Comparison of ENCODE assay signal across 8 cellular contexts in the genomic region with DNA sequence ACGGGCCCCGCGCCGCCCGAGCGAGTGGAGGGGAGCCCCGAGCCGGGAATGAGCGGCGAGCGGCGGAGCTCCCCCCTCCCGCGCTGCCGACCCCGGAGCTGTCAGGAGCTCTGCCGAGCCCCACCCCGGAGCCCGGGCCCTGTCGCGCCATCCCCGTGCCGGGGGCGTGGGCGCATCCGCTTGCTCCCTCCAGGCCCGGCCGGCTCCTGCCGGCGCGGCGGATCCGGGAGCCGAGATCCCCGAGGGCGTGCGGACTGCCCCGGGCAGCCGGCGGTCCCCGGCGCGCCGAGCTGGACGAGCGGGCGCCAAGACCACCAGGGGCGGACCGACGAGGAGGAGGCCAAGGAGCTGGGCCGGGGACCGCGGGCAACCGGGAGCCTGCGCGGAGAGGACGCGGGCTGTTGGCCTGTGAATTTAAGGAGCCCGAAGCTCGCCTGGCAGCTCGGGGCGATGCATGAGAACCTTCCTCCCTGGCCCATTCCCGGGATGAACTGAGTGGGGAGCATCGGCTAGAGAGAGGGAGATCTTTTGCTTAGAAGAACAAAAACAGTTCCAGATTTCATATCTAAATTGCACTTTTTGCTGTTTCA. TPM values are rescaled to one million over a fixed set of nuclear protein-coding genes. Genes with fewer than 3 reads are reported as not detected.
DNase-seq lines count a peak whose midpoint lies in the region; ATAC-seq and TF ChIP-seq lines count a peak whose summit lies in the region.

No MANE protein-coding gene starts in this region.

- DNase-seq in activated T-cell treated with anti-CD3 and anti-CD28 coated beads, Interleukin-2, amount 50 U/mL, for 1 hour, result peak; percentile 22
- DNase-seq in activated T-cell treated with anti-CD3 and anti-CD28 coated beads, Interleukin-2, amount 50 U/mL, for 48 hours, result no peak
- no peak for DNase-seq in activated naive CD8-positive, alpha-beta T cell treated with anti-CD3 and anti-CD28 coated beads for 36 hours
- DNase-seq in iPS DF 6.9 (ENCODE audit: low read depth, low spot score) (no peak), spleen (peak; percentile 73), cortex of kidney (lab: John Stamatoyannopoulos, UW) (no peak)
- DNase-seq in NK-92 treated with Interleukin-12 subunit alpha and Interleukin-12 subunit beta, amount 100 ng/mL, for 24 hours (lab: John Stamatoyannopoulos, UW), result no peak

- H3K4me3 Mint-ChIP-seq in activated naive CD8-positive, alpha-beta T cell treated with anti-CD3 and anti-CD28 coated beads for 36 hours, result peak overlapping the region; percentile 68

- no peaks in the 10 kb centered on the region for H3K36me3 Mint-ChIP-seq in activated naive CD8-positive, alpha-beta T cell treated with anti-CD3 and anti-CD28 coated beads for 36 hours

- no peak overlapping the region for H3K27ac Mint-ChIP-seq in activated naive CD8-positive, alpha-beta T cell treated with anti-CD3 and anti-CD28 coated beads for 36 hours

- H3K36me3 ChIP-seq in iPS DF 6.9 (ENCODE audit: control insufficient read depth, insufficient read depth, low read length), result no peaks in the 10 kb centered on the region
- H3K36me3 ChIP-seq in spleen, result no peaks in the 10 kb centered on the region

- no peak for TF ChIP-seq CTCF in spleen (IDR thresholded peaks at IDR 0.05 in 8 of 11, conservative IDR thresholded peaks at IDR 0.05 in 3 of 11)

- no CpG with 5 or more reads among the region's 64 CpGs for WGBS in iPS DF 6.9 (ENCODE audit: insufficient coverage, insufficient read length)
- 1 to 7% (median 2%) methylated on average over 14 to 64 of the region's 64 CpGs for WGBS in spleen, 5 donors

- no peak overlapping the region for H3K27ac ChIP-seq in iPS DF 6.9 (ENCODE audit: low read length)
- peak overlapping the region in 6 of 8 donors; percentile 18 to 65 (median 52) for H3K27ac ChIP-seq in spleen

- peak; percentile 9 for ATAC-seq in HG03025 (IDR thresholded peaks at IDR 0.05; ENCODE audit: low FRiP score, unreplicated experiment)

- H3K4me1 Mint-ChIP-seq in activated naive CD8-positive, alpha-beta T cell treated with anti-CD3 and anti-CD28 coated beads for 36 hours, result peaks cover 30% of the 10 kb centered on the region

- no peak for TF ChIP-seq POLR2A in spleen (IDR thresholded peaks at IDR 0.05)

- intact Hi-C loops in spleen (cut with DNase I; ENCODE audit: low total_unique reads), result no loop called here

- H3K4me1 ChIP-seq in iPS DF 6.9 (ENCODE audit: control insufficient read depth, insufficient read depth, low read length) (peaks cover 2% of the 10 kb centered on the region; the same call in 1 of the 2 replicates), spleen (peaks cover 9 to 50% (median 33%) of the 10 kb centered on the region in 6 donors)

- peak overlapping the region; percentile 39; the same call in 1 of the 2 replicates for H3K4me3 ChIP-seq in iPS DF 6.9 (ENCODE audit: low read length)
- H3K4me3 ChIP-seq in spleen, result peak overlapping the region; percentile 22 to 70 (median 42)

- H3K27me3 ChIP-seq in iPS DF 6.9 (ENCODE audit: control insufficient read depth, insufficient read depth, low read length) (peaks cover 56% of the 10 kb centered on the region), spleen (replicated peaks in 1 of 7) (peaks cover 3 to 100% (median 81%) of the 10 kb centered on the region in 7 donors)

- H3K27me3 Mint-ChIP-seq in activated naive CD8-positive, alpha-beta T cell treated with anti-CD3 and anti-CD28 coated beads for 36 hours, result peaks cover 94% of the 10 kb centered on the region

- H3K9me3 ChIP-seq in iPS DF 6.9 (ENCODE audit: control insufficient read depth, insufficient read depth, low read length) (no peaks in the 10 kb centered on the region), spleen (no peaks in the 10 kb centered on the region)

- no peaks in the 10 kb centered on the region for H3K9me3 Mint-ChIP-seq in activated naive CD8-positive, alpha-beta T cell treated with anti-CD3 and anti-CD28 coated beads for 36 hours

RNA-seq across cellular contexts. Expression of a gene that starts 2.0 kb away (rescaled TPM):
- total RNA-seq in activated naive CD8-positive, alpha-beta T cell treated with anti-CD3 and anti-CD28 coated beads for 36 hours, result not detected
- total RNA-seq in spleen, result 1 to 10 TPM in 6 of 7 donors, not detected in 1; 1.0 to 3.2 (median 2.4) TPM
- polyA plus RNA-seq in spleen, result under 1 TPM; 0.30 to 0.45 (median 0.33) TPM

Comparison
In these comparisons a context has a peak if more than half of its experiments do, and no peak if none do; other contexts are left out.
1. DNase-seq: peak in activated T-cell treated with anti-CD3 and anti-CD28 coated beads, Interleukin-2, amount 50 U/mL, for 1 hour (single experiment) and spleen (single experiment); none in activated T-cell treated with anti-CD3 and anti-CD28 coated beads, Interleukin-2, amount 50 U/mL, for 48 hours (0 of 2), activated naive CD8-positive, alpha-beta T cell treated with anti-CD3 and anti-CD28 coated beads for 36 hours (single experiment), iPS DF 6.9 (single experiment), NK-92 treated with Interleukin-12 subunit alpha and Interleukin-12 subunit beta, amount 100 ng/mL, for 24 hours (single experiment) and cortex of kidney (single experiment).